ENCODE assay signal across 9 cellular contexts in genomic region chr2:33395660-33396249, GRCh38.
A peak's percentile ranks its signal among the peaks of the same experiment; 100 is the strongest.
DNase-seq lines count a peak whose midpoint lies in the region; ATAC-seq and TF ChIP-seq lines count a peak whose summit lies in the region.
"Had no signal": no experiment of that assay in that cellular context is flagged by ENCODE, and none has a peak within 500 bp of the region (broad histone marks: within the 10 kb centered on the region; RNA-seq: fewer than 3 reads in every experiment).

No MANE protein-coding gene starts in this region.

- H3K27ac Mint-ChIP-seq in T-helper 2 cell treated with Interferon-gamma antibody and Interleukin-4, amounts not matched to agents 5 μg/mL and 100 μg/mL, for 36 hours = no peak overlapping the region
- H3K27ac Mint-ChIP-seq in chondrocyte (ENCODE audit: unreplicated experiment) (no peak overlapping the region), memory B cell (no peak overlapping the region)
- H3K27ac Mint-ChIP-seq: T-helper 1 cell treated with Interleukin-12 subunit alpha and Interleukin-12 subunit beta and Interleukin-4 antibody, amounts not matched to agents 30 μg/mL and 1 μg/mL, for 36 hours had no signal

- no peaks in the 10 kb centered on the region for H3K36me3 Mint-ChIP-seq in T-helper 2 cell treated with Interferon-gamma antibody and Interleukin-4, amounts not matched to agents 5 μg/mL and 100 μg/mL, for 36 hours (ENCODE audit: low read depth)
- peaks cover 34% of the 10 kb centered on the region for H3K36me3 Mint-ChIP-seq in chondrocyte (ENCODE audit: low read depth)
- no peaks in the 10 kb centered on the region for H3K36me3 Mint-ChIP-seq in memory B cell

- peaks cover 0 to 19% (median 4%) of the 10 kb centered on the region in 4 donors for H3K4me1 ChIP-seq in tibial nerve

- DNase-seq in DMS53 (lab: John Stamatoyannopoulos, UW) = peak; percentile 66
- peak; percentile 16 for DNase-seq in T-helper 2 cell treated with Interferon-gamma antibody and Interleukin-4, amounts not matched to agents 5 μg/mL and 100 μg/mL, for 36 hours (ENCODE audit: low spot score)
- no peak for DNase-seq in chondrocyte (ENCODE audit: low spot score)
- peak; percentile 23 to 31 for DNase-seq in memory B cell (ENCODE audit: low spot score in 2 of 2)
- peak; percentile 26 to 40 for DNase-seq in tibial nerve (ENCODE audit: low spot score in 2 of 2)
- DNase-seq in 8988T = no peak

- peaks cover 2% of the 10 kb centered on the region for H3K4me1 Mint-ChIP-seq in T-helper 2 cell treated with Interferon-gamma antibody and Interleukin-4, amounts not matched to agents 5 μg/mL and 100 μg/mL, for 36 hours (ENCODE audit: low read depth)
- H3K4me1 Mint-ChIP-seq in chondrocyte (ENCODE audit: low read depth) = peaks cover 17% of the 10 kb centered on the region
- H3K4me1 Mint-ChIP-seq in memory B cell = no peaks in the 10 kb centered on the region

- TF ChIP-seq EP300 in tibial nerve (IDR thresholded peaks at IDR 0.05) = no peak

- peak; percentile 53 for ATAC-seq in HG02885 (IDR thresholded peaks at IDR 0.05; ENCODE audit: poor library complexity, unreplicated experiment)
- ATAC-seq in memory B cell (ENCODE audit: low read depth) = peak; percentile 24
- ATAC-seq in HG03442 (IDR thresholded peaks at IDR 0.05; ENCODE audit: unreplicated experiment) = no peak

- TF ChIP-seq CTCF in chondrocyte (IDR thresholded peaks at IDR 0.05) (peak; percentile 82), tibial nerve (IDR thresholded peaks at IDR 0.05) (peak; percentile 25 to 48 (median 34))

- H3K4me3 Mint-ChIP-seq in T-helper 2 cell treated with Interferon-gamma antibody and Interleukin-4, amounts not matched to agents 5 μg/mL and 100 μg/mL, for 36 hours = no peak overlapping the region
- no peak overlapping the region for H3K4me3 Mint-ChIP-seq in chondrocyte (ENCODE audit: unreplicated experiment)
- H3K4me3 Mint-ChIP-seq in memory B cell = no peak overlapping the region
- H3K4me3 Mint-ChIP-seq: T-helper 1 cell treated with Interleukin-12 subunit alpha and Interleukin-12 subunit beta and Interleukin-4 antibody, amounts not matched to agents 30 μg/mL and 1 μg/mL, for 36 hours had no signal

- H3K9me3 ChIP-seq in tibial nerve = peaks cover 0 to 5% (median 0%) of the 10 kb centered on the region in 4 donors

- no peak overlapping the region for H3K4me3 ChIP-seq in tibial nerve

- H3K27me3 ChIP-seq in tibial nerve = no peaks in the 10 kb centered on the region

- TF ChIP-seq POLR2A in tibial nerve (IDR thresholded peaks at IDR 0.05) = no peak

- no peaks in the 10 kb centered on the region for H3K36me3 ChIP-seq in tibial nerve

- peak overlapping the region in 2 of 4 donors; percentile 64 to 68 for H3K27ac ChIP-seq in tibial nerve

- H3K27me3 Mint-ChIP-seq in T-helper 2 cell treated with Interferon-gamma antibody and Interleukin-4, amounts not matched to agents 5 μg/mL and 100 μg/mL, for 36 hours (ENCODE audit: low read depth) = peaks cover 19% of the 10 kb centered on the region
- H3K27me3 Mint-ChIP-seq in chondrocyte (ENCODE audit: low read depth) (no peaks in the 10 kb centered on the region), memory B cell (no peaks in the 10 kb centered on the region)

- no peaks in the 10 kb centered on the region for H3K9me3 Mint-ChIP-seq in T-helper 2 cell treated with Interferon-gamma antibody and Interleukin-4, amounts not matched to agents 5 μg/mL and 100 μg/mL, for 36 hours
- H3K9me3 Mint-ChIP-seq in chondrocyte (ENCODE audit: low read depth) = peaks cover 6% of the 10 kb centered on the region
- H3K9me3 Mint-ChIP-seq in memory B cell = no peaks in the 10 kb centered on the region
- H3K9me3 Mint-ChIP-seq: T-helper 1 cell treated with Interleukin-12 subunit alpha and Interleukin-12 subunit beta and Interleukin-4 antibody, amounts not matched to agents 30 μg/mL and 1 μg/mL, for 36 hours had no signal

Comparison
In these comparisons a context has a peak if more than half of its experiments do, and no peak if none do; other contexts are left out.
1. DNase-seq: peak in DMS53 (single experiment), T-helper 2 cell treated with Interferon-gamma antibody and Interleukin-4, amounts not matched to agents 5 μg/mL and 100 μg/mL, for 36 hours (single experiment), memory B cell (2 of 2) and tibial nerve (2 of 2); none in chondrocyte (single experiment) and 8988T (single experiment).